1 cellular context compared by ENCODE assay signal in the genomic region with DNA sequence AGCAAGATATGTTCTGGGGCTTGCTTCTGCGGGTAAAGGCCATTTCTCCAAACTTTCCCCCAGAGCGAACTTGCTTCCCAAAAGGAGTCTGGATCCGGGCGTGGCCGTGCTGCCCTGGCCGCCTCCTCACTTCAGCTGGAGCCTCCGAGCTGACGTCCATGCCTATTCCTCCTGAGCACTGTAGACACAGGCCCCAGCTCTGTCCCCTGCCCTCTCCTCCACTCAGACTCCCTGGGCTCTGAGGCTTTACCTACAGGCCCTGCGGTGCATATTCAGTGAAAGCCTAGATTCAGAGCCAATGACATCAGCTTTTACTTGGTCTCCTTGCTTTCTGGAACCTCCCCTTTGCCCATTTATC.
TF ChIP-seq lines count a peak whose summit lies in the region.

No MANE protein-coding gene starts in this region.

TF ChIP-seq in A549, 52 proteins besides CTCF, POLR2A, EP300 and RAD21:
- no peak for TF ChIP-seq TP53 (CRISPR knock-in tag; IDR thresholded peaks at IDR 0.05)
- no peak for TF ChIP-seq ESRRA (IDR thresholded peaks at IDR 0.05; ENCODE audit: borderline replicate concordance, low read length)
- TF ChIP-seq HOXB5 (CRISPR knock-in tag; IDR thresholded peaks at IDR 0.05): no peak
- no peak for TF ChIP-seq MAZ (IDR thresholded peaks at IDR 0.05; ENCODE audit: borderline replicate concordance, low read depth, low read length)
- no peak for TF ChIP-seq BHLHE40 (IDR thresholded peaks at IDR 0.05; ENCODE audit: low read depth, low read length)
- TF ChIP-seq EHF (CRISPR knock-in tag; IDR thresholded peaks at IDR 0.05): no peak
- no peak for TF ChIP-seq KDM1A (IDR thresholded peaks at IDR 0.05; ENCODE audit: low read depth)
- no peak for TF ChIP-seq RNF2 (IDR thresholded peaks at IDR 0.05; ENCODE audit: borderline replicate concordance, low read depth)
- TF ChIP-seq ZNF302 (CRISPR knock-in tag; IDR thresholded peaks at IDR 0.05): no peak
